Comparison of ENCODE assay signal across 11 cellular contexts in the genomic region with DNA sequence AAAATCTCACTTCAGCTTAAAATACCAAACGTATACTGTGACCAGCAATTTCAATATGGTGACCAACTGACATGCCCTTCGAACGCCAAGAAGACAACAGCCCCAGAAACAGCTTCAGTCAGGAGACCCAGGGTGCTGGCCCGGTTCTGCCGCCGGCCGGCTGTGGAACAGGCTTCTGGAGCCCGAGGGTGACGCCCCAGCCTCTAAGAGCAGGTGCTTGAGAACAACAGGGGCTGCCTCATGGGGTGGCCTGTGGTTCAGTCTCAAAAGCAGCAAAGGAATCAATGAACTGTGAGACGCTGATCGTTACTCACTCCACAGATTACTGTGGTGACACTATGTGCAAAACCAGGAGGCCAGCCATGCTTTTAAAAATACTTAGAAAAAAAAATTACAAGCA. TPM values are rescaled to one million over a fixed set of nuclear protein-coding genes. Genes with fewer than 3 reads are reported as not detected.
DNase-seq lines count a peak whose midpoint lies in the region; ATAC-seq, FAIRE-seq and TF ChIP-seq lines count a peak whose summit lies in the region.
"Had no signal": no experiment of that assay in that cellular context is flagged by ENCODE, and none has a peak within 500 bp of the region (broad histone marks: within the 10 kb centered on the region; RNA-seq: fewer than 3 reads in every experiment).

No MANE protein-coding gene starts in this region.

- peak; percentile 29 to 36; a peak in 1 of 4 replicates for TF ChIP-seq EP300 in GM12878 (IDR thresholded peaks at IDR 0.05; ENCODE audit: borderline replicate concordance in 1 of 2, control insufficient read depth in 1 of 2, low read depth in 2 of 2, low read length in 2 of 2)

- H3K9me3 ChIP-seq in GM12878 (replicated peaks; ENCODE audit: control insufficient read depth, insufficient read depth, low read length): no peaks in the 10 kb centered on the region

- CTCF ChIA-PET in GM12878 (lab: Yijun Ruan, JAX): interaction anchor here (1.1 to 6.1 kb wide), 10 partner anchors 18 to 369 kb away, joined by 3 to 77 read pairs (median 6); a partner anchor contains a TSS

- WGBS in GM12878 (ENCODE audit: insufficient coverage, insufficient replicate concordance, low lambda C conversion rate, missing lambda C conversion rate): 3% methylated on average over 11 of the region's 11 CpGs

- in situ Hi-C loops in GM12878 (cut with MboI): no loop called here

- BruUV-seq in GM12878 (replicated peaks; lab: Mats Ljungman, UMichigan): no TSS peak

- POLR2A ChIA-PET in GM12878 (lab: Charles Lee): interaction anchor here (1.1 to 5.1 kb wide), 6 partner anchors 9 to 112 kb away, joined by 3 to 36 read pairs (median 7); a partner anchor contains a TSS

- no peaks in the 10 kb centered on the region for H3K27me3 ChIP-seq in GM12878 (replicated peaks in 1 of 2; ENCODE audit: control insufficient read depth in 2 of 2, insufficient read depth in 2 of 2, low read length in 1 of 2)
- H3K27me3 ChIP-seq: foreskin keratinocyte had no signal

- peak overlapping the region; percentile 6; the same call in 1 of the 2 replicates for H3K4me3 ChIP-seq in GM08714 (ENCODE audit: low read length)
- H3K4me3 ChIP-seq in GM12878: peak overlapping the region; percentile 28; the same call in 1 of the 2 replicates

- H3K36me3 ChIP-seq in GM12878 (ENCODE audit: control insufficient read depth in 2 of 2, insufficient read depth in 2 of 2, low read length in 1 of 2): peaks cover 1 to 2% of the 10 kb centered on the region in 2 experiments; a peak in 2 of 4 replicates

- SMC1A ChIA-PET in GM12878 (lab: Charles Lee; ENCODE audit: uncharacterized antibody, unreplicated experiment): interaction anchor here (0.7 to 5.1 kb wide), 5 partner anchors 19 to 175 kb away, joined by 3 to 38 read pairs (median 8); a partner anchor contains a TSS

- H3K4me1 ChIP-seq in GM12878 (ENCODE audit: control insufficient read depth, insufficient read depth, low read length): peaks cover 33% of the 10 kb centered on the region
- H3K4me1 ChIP-seq: foreskin keratinocyte had no signal

- RAD21 ChIA-PET in GM12878 (lab: Charles Lee; ENCODE audit: unreplicated experiment): interaction anchor here (0.7 to 4.0 kb wide), 10 partner anchors 10 to 112 kb away, joined by 3 to 41 read pairs (median 6); a partner anchor contains a TSS

- H3K9ac ChIP-seq in GM12878 (ENCODE audit: control insufficient read depth, insufficient read depth, low read length): peak overlapping the region; percentile 53

- peak; percentile 89 for FAIRE-seq in GM12878 (lab: Jason Lieb, UNC)
- FAIRE-seq: islet of Langerhans had no signal

- TF ChIP-seq RAD21 in GM12878 (IDR thresholded peaks at IDR 0.05; ENCODE audit: insufficient read depth, low read depth, low read length): no peak

- TF ChIP-seq POLR2A in GM12878 (IDR thresholded peaks at IDR 0.05; ENCODE audit: low read depth, low read length): peak; percentile 63; the same call in 1 of the 2 replicates

- H2AFZ ChIP-seq in GM12878 (ENCODE audit: control insufficient read depth, low read depth, low read length): peak overlapping the region; percentile 2; the same call in 1 of the 2 replicates

- ATAC-seq in HG02852 (IDR thresholded peaks at IDR 0.05; ENCODE audit: unreplicated experiment) (peak; percentile 58), GM12878 (peak; percentile 80)
- no peak for ATAC-seq in stimulated activated naive CD8-positive, alpha-beta T cell treated with anti-CD3 and anti-CD28 coated beads, Interleukin-15, Interleukin-2, amounts not matched to agents 100 U/mL and 50 U/mL, for 24 hours
- ATAC-seq: foreskin keratinocyte had no signal

- intact Hi-C loops in GM12878 (cut with micrococcal nuclease; ENCODE audit: unreplicated experiment): no loop called here

- peaks cover 4% of the 10 kb centered on the region for H3K79me2 ChIP-seq in GM12878 (ENCODE audit: control insufficient read depth, insufficient read depth, low read length)

- peak overlapping the region; percentile 55 for H3K4me2 ChIP-seq in GM12878 (ENCODE audit: control insufficient read depth, insufficient read depth)

- H3K27ac ChIP-seq in GM12878 (ENCODE audit: control insufficient read depth, insufficient read depth): peak overlapping the region; percentile 70
- H3K27ac ChIP-seq: foreskin keratinocyte had no signal

- no peaks in the 10 kb centered on the region for H4K20me1 ChIP-seq in GM12878 (ENCODE audit: control insufficient read depth, insufficient read depth)

- no peak for TF ChIP-seq CTCF in GM12878 (IDR thresholded peaks at IDR 0.05 in 2 of 3, conservative IDR thresholded peaks at IDR 0.05 in 1 of 3; ENCODE audit: control insufficient read depth in 2 of 3, extremely low read depth in 1 of 3, insufficient read depth in 1 of 3, low read depth in 3 of 3, low read length in 3 of 3)

- DNase-seq in GM19240 (ENCODE audit: insufficient read length, low spot score): peak; percentile 72
- DNase-seq in GM12878 (ENCODE audit: low read depth, low spot score): peak; percentile 49
- DNase-seq in stimulated activated naive CD8-positive, alpha-beta T cell treated with anti-CD3 and anti-CD28 coated beads, Interleukin-15, Interleukin-2, amounts not matched to agents 100 U/mL and 50 U/mL, for 24 hours: no peak
- no peak for DNase-seq in activated naive CD4-positive, alpha-beta T cell treated with anti-CD3 and anti-CD28 coated beads, Interleukin-2, amount 50 U/mL, for 16 hours
- no peak for DNase-seq in Kasumi-1 (lab: John Stamatoyannopoulos, UW)
- no peak for DNase-seq in nucleus accumbens (lab: John Stamatoyannopoulos, UW)
- DNase-seq: foreskin keratinocyte, T1000 had no signal

TF ChIP-seq in GM12878, 131 proteins besides CTCF, POLR2A, EP300 and RAD21 (continues in another document):
- TF ChIP-seq BHLHE40 (IDR thresholded peaks at IDR 0.05; ENCODE audit: borderline replicate concordance in 1 of 2, low read depth in 2 of 2, low read length in 1 of 2) (peak in 1 of 2 experiments; percentile 50; a peak in 1 of 4 replicates), PML (IDR thresholded peaks at IDR 0.05; ENCODE audit: low read length) (no peak), SREBF1 (IDR thresholded peaks at IDR 0.05; ENCODE audit: low read length) (no peak)

RNA-seq across cellular contexts. Expression of a gene that starts 17.3 kb away (rescaled TPM):
- total RNA-seq in GM12878 (2013; cell fraction: nucleolus; rRNA removed): 22.4 and 23.1 TPM in 2 replicates
- 5.3 and 5.5 TPM in 2 replicates for total RNA-seq in GM12878 (2014; rRNA removed)
- 1.8 and 2.2 TPM in 2 replicates for total RNA-seq in GM12878 (2014; rRNA removed; fragmentation: Illumina TruSeq; extraction: Trizol)
- 6.3 and 7.7 TPM in 2 replicates for total RNA-seq in GM12878 (2021)
- polyA plus RNA-seq in GM12878 (2011; ENCODE audit: low read depth): 3.5 TPM
- polyA plus RNA-seq in GM12878 (2011; rRNA removed): 1.3 and 1.9 TPM in 2 replicates
- 3.7 and 5.1 TPM in 2 replicates for polyA plus RNA-seq in GM12878 (2011; cell fraction: cytosol; rRNA removed)
- polyA plus RNA-seq in GM12878 (2011; cell fraction: nucleus; rRNA removed): 7.0 and 10.0 TPM in 2 replicates
- 8.0 and 8.4 TPM in 2 replicates for polyA plus RNA-seq in GM12878 (2012)
- 0.73 and 1.4 TPM in 2 replicates for polyA plus RNA-seq in GM12878 (2014; fragmentation: Illumina TruSeq; extraction: Trizol)
- under 1 TPM; 0.03 to 0.73 TPM for polyA plus RNA-seq in GM12878 (2014; fragmentation: Nextera tagmentation; extraction: Ambion mirVana)
- polyA plus RNA-seq in GM12878 (2014; rRNA removed): 6.5 TPM in 2 replicates
- polyA plus RNA-seq in GM12878 (2016; fragmentation: Nextera tagmentation; extraction: Ambion mirVana): 1 to 10 TPM; 3.0 to 5.2 TPM
- 3.1 and 5.3 TPM in 2 replicates for polyA minus RNA-seq in GM12878 (2011; rRNA and poly(A)+ RNA removed)
- 2.1 and 2.3 TPM in 2 replicates for polyA minus RNA-seq in GM12878 (2011; cell fraction: cytosol; rRNA and poly(A)+ RNA removed)
- 0.96 and 1.5 TPM in 2 replicates for polyA minus RNA-seq in GM12878 (2011; cell fraction: nucleus; rRNA and poly(A)+ RNA removed)

RNA-seq across cellular contexts. Expression of a gene that starts 54.8 kb away (rescaled TPM):
- total RNA-seq in GM12878 (2013; cell fraction: nucleolus; rRNA removed): 22.3 and 26.6 TPM in 2 replicates
- total RNA-seq in GM12878 (2014; rRNA removed): 15.4 and 19.4 TPM in 2 replicates
- total RNA-seq in GM12878 (2014; rRNA removed; fragmentation: Illumina TruSeq; extraction: Trizol): 16.0 and 17.6 TPM in 2 replicates
- 14.8 and 16.7 TPM in 2 replicates for total RNA-seq in GM12878 (2021)
- polyA plus RNA-seq in GM12878 (2011; ENCODE audit: low read depth): 28.4 TPM
- 30.8 and 32.5 TPM in 2 replicates for polyA plus RNA-seq in GM12878 (2011; rRNA removed)
- polyA plus RNA-seq in GM12878 (2011; cell fraction: cytosol; rRNA removed): 27.5 TPM in 2 replicates
- polyA plus RNA-seq in GM12878 (2011; cell fraction: nucleus; rRNA removed): 22.1 and 26.6 TPM in 2 replicates
- polyA plus RNA-seq in GM12878 (2012): 28.4 and 35.3 TPM in 2 replicates
- polyA plus RNA-seq in GM12878 (2014; fragmentation: Illumina TruSeq; extraction: Trizol): 14.1 and 17.2 TPM in 2 replicates
- 10 to 100 TPM; 34.9 to 39.9 TPM for polyA plus RNA-seq in GM12878 (2014; fragmentation: Nextera tagmentation; extraction: Ambion mirVana)
- 19.8 and 23.1 TPM in 2 replicates for polyA plus RNA-seq in GM12878 (2014; rRNA removed)
- polyA plus RNA-seq in GM12878 (2016; fragmentation: Nextera tagmentation; extraction: Ambion mirVana): 10 to 100 TPM; 21.7 to 23.1 TPM
- polyA minus RNA-seq in GM12878 (2011; rRNA and poly(A)+ RNA removed): 12.7 and 16.2 TPM in 2 replicates
- 5.8 and 9.6 TPM in 2 replicates for polyA minus RNA-seq in GM12878 (2011; cell fraction: cytosol; rRNA and poly(A)+ RNA removed)
- 15.6 and 20.4 TPM in 2 replicates for polyA minus RNA-seq in GM12878 (2011; cell fraction: nucleus; rRNA and poly(A)+ RNA removed)

Comparison
In these comparisons a context has a peak if more than half of its experiments do, and no peak if none do; other contexts are left out.
1. DNase-seq: peak in GM19240 (single experiment) and GM12878 (single experiment); none in stimulated activated naive CD8-positive, alpha-beta T cell treated with anti-CD3 and anti-CD28 coated beads, Interleukin-15, Interleukin-2, amounts not matched to agents 100 U/mL and 50 U/mL, for 24 hours (single experiment), activated naive CD4-positive, alpha-beta T cell treated with anti-CD3 and anti-CD28 coated beads, Interleukin-2, amount 50 U/mL, for 16 hours (single experiment), Kasumi-1 (0 of 2) and nucleus accumbens (0 of 56).